1 cellular context compared by ENCODE assay signal in the genomic region with DNA sequence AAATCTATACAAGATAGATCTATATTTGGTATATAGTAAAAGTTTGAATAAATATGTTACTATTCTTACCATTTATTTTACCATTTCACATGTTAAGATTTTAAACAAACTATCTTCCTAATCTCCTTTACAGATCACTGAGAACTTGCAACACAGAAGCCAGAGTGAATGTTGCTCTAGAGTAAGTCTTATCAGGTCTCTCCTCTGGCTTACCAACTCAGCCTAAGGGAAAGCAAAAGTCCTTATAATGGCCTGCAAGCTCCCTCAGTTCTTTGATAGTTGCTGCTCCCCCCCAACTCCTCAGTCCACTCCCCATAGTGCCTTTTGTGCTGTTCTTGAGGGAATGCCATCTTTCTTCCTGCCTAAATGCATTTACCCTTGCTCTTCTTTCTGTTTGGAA.
TF ChIP-seq lines count a peak whose summit lies in the region.

No MANE protein-coding gene starts in this region.

TF ChIP-seq in GM23338, 12 proteins besides CTCF, POLR2A, EP300 and RAD21 (continued from another document):
- TF ChIP-seq, protein P1, sequence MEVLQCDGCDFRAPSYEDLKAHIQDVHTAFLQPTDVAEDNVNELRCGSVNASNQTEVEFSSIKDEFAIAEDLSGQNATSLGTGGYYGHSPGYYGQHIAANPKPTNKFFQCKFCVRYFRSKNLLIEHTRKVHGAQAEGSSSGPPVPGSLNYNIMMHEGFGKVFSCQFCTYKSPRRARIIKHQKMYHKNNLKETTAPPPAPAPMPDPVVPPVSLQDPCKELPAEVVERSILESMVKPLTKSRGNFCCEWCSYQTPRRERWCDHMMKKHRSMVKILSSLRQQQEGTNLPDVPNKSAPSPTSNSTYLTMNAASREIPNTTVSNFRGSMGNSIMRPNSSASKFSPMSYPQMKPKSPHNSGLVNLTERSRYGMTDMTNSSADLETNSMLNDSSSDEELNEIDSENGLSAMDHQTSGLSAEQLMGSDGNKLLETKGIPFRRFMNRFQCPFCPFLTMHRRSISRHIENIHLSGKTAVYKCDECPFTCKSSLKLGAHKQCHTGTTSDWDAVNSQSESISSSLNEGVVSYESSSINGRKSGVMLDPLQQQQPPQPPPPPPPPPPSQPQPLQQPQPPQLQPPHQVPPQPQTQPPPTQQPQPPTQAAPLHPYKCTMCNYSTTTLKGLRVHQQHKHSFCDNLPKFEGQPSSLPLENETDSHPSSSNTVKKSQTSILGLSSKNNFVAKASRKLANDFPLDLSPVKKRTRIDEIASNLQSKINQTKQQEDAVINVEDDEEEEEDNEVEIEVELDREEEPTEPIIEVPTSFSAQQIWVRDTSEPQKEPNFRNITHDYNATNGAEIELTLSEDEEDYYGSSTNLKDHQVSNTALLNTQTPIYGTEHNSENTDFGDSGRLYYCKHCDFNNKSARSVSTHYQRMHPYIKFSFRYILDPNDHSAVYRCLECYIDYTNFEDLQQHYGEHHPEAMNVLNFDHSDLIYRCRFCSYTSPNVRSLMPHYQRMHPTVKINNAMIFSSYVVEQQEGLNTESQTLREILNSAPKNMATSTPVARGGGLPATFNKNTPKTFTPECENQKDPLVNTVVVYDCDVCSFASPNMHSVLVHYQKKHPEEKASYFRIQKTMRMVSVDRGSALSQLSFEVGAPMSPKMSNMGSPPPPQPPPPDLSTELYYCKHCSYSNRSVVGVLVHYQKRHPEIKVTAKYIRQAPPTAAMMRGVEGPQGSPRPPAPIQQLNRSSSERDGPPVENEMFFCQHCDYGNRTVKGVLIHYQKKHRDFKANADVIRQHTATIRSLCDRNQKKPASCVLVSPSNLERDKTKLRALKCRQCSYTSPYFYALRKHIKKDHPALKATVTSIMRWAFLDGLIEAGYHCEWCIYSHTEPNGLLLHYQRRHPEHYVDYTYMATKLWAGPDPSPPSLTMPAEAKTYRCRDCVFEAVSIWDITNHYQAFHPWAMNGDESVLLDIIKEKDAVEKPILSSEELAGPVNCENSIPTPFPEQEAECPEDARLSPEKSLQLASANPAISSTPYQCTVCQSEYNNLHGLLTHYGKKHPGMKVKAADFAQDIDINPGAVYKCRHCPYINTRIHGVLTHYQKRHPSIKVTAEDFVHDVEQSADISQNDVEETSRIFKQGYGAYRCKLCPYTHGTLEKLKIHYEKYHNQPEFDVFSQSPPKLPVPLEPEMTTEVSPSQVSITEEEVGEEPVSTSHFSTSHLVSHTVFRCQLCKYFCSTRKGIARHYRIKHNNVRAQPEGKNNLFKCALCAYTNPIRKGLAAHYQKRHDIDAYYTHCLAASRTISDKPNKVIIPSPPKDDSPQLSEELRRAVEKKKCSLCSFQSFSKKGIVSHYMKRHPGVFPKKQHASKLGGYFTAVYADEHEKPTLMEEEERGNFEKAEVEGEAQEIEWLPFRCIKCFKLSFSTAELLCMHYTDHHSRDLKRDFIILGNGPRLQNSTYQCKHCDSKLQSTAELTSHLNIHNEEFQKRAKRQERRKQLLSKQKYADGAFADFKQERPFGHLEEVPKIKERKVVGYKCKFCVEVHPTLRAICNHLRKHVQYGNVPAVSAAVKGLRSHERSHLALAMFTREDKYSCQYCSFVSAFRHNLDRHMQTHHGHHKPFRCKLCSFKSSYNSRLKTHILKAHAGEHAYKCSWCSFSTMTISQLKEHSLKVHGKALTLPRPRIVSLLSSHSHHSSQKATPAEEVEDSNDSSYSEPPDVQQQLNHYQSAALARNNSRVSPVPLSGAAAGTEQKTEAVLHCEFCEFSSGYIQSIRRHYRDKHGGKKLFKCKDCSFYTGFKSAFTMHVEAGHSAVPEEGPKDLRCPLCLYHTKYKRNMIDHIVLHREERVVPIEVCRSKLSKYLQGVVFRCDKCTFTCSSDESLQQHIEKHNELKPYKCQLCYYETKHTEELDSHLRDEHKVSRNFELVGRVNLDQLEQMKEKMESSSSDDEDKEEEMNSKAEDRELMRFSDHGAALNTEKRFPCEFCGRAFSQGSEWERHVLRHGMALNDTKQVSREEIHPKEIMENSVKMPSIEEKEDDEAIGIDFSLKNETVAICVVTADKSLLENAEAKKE (CRISPR knock-in tag; IDR thresholded peaks at IDR 0.05): no peak
- TF ChIP-seq NANOG (IDR thresholded peaks at IDR 0.05; ENCODE audit: borderline replicate concordance) (no peak), CREB1 (CRISPR knock-in tag; IDR thresholded peaks at IDR 0.05; ENCODE audit: low read depth) (no peak)
